In the genomic region with DNA sequence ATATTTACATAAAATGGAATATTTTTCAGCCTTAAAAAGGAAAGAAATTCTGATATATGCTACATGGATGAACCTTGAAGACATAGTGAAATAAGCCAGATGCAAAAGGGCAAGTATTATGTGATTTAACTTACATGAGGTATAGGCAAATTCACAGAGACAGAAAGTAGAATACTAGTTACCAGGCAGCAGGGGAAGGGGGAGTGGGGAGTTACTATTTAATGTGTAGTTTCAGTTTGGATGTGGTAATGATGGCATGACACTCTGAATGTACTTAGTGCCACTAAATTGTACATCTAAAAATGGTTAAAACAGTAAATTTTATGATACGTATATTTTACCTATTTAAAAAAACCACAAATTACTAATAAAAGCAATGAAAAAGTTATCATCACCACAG, we compare ENCODE assay signal across 24 cellular contexts. TPM values are rescaled to one million over a fixed set of nuclear protein-coding genes. Genes with fewer than 3 reads are reported as not detected.
A peak's percentile ranks its signal among the peaks of the same experiment; 100 is the strongest.
DNase-seq lines count a peak whose midpoint lies in the region; ATAC-seq, FAIRE-seq and TF ChIP-seq lines count a peak whose summit lies in the region.
"Had no signal": no experiment of that assay in that cellular context is flagged by ENCODE, and none has a peak within 500 bp of the region (broad histone marks: within the 10 kb centered on the region; RNA-seq: fewer than 3 reads in every experiment).

No MANE protein-coding gene starts in this region.

- no peak for DNase-seq in urothelium cell line (ENCODE audit: low spot score)
- DNase-seq in prostate gland (ENCODE audit: low spot score), result no peak
- DNase-seq in epidermal melanocyte (ENCODE audit: insufficient read length, low spot score), result no peak
- DNase-seq: ACHN; BE2C; C1 segment of cervical spinal cord; CD4-positive, CD25-positive, alpha-beta regulatory T cell; CD8-positive, alpha-beta memory T cell; COR-L47; DMS79; GF-D8; H7; HFFc6; IMR-90 had no signal

- no peak overlapping the region for H3K4me3 ChIP-seq in prostate gland
- H3K4me3 ChIP-seq: GM23338, K562 had no signal

- H3K27me3 ChIP-seq in prostate gland (replicated peaks; ENCODE audit: insufficient read depth), result no peaks in the 10 kb centered on the region
- H3K27me3 ChIP-seq: BE2C had no signal

- peak; percentile 46 for ATAC-seq in GM18858 (IDR thresholded peaks at IDR 0.05; ENCODE audit: unreplicated experiment)
- peak; percentile 70 for ATAC-seq in HG02981 (IDR thresholded peaks at IDR 0.05; ENCODE audit: unreplicated experiment)
- peak; percentile 51 for ATAC-seq in HG03354 (IDR thresholded peaks at IDR 0.05; ENCODE audit: poor library complexity, severe bottlenecking, unreplicated experiment)
- no peak for ATAC-seq in GM18519 (IDR thresholded peaks at IDR 0.05; ENCODE audit: low FRiP score, unreplicated experiment)
- no peak for ATAC-seq in HG02623 (IDR thresholded peaks at IDR 0.05; ENCODE audit: unreplicated experiment)
- ATAC-seq: GM23338, HCT116, K562 had no signal

- H3K9me3 ChIP-seq in prostate gland, result no peaks in the 10 kb centered on the region
- H3K9me3 ChIP-seq: BE2C had no signal

- H3K4me1 ChIP-seq in prostate gland (replicated peaks), result no peaks in the 10 kb centered on the region
- H3K4me1 ChIP-seq: BE2C had no signal

- H3K36me3 ChIP-seq in prostate gland, result no peaks in the 10 kb centered on the region
- H3K36me3 ChIP-seq: BE2C had no signal

- no peak for TF ChIP-seq POLR2A in prostate gland (IDR thresholded peaks at IDR 0.05)

- 86% methylated on average over 1 of the region's 1 CpG for WGBS in prostate gland

- FAIRE-seq in urothelium cell line (lab: Jason Lieb, UNC), result peak; percentile 40
- FAIRE-seq: A204.1, K562 had no signal

- intact Hi-C loops in prostate gland (cut with DNase I), result no loop called here

- no peak overlapping the region for H3K27ac ChIP-seq in prostate gland
- H3K27ac ChIP-seq: HL-60 had no signal

- no peak for TF ChIP-seq CTCF in prostate gland (IDR thresholded peaks at IDR 0.05)

RNA-seq across cellular contexts. Expression of a gene that starts 12.1 kb away (rescaled TPM):
- 1 to 10 TPM; 5.2 to 8.3 TPM for total RNA-seq in prostate gland

RNA-seq across cellular contexts. Expression of a gene that starts 12.1 kb away (rescaled TPM):
- total RNA-seq in prostate gland, result 1 to 10 TPM in 1 of 2 donors, under 1 TPM in 1; 0.77 to 2.7 TPM

Comparison
In these comparisons a context has a peak if more than half of its experiments do, and no peak if none do; other contexts are left out.
1. ATAC-seq: peak in GM18858 (single experiment), HG02981 (single experiment) and HG03354 (single experiment); none in GM18519 (single experiment) and HG02623 (single experiment).